In genomic region chr9:134025606-134026541, GRCh38 we compare ENCODE assay signal across 8 cellular contexts. TPM values are rescaled to one million over a fixed set of nuclear protein-coding genes. Genes with fewer than 3 reads are reported as not detected.
A peak's percentile ranks its signal among the peaks of the same experiment; 100 is the strongest.
DNase-seq lines count a peak whose midpoint lies in the region; ATAC-seq and TF ChIP-seq lines count a peak whose summit lies in the region.

No MANE protein-coding gene starts in this region.

- TF ChIP-seq POLR2A in spleen (IDR thresholded peaks at IDR 0.05), result no peak

- in situ Hi-C loops in astrocyte of the spinal cord (cut with HindIII; ENCODE audit: low sequenced_read_pairs), result no loop called here

- peak; percentile 31 for ATAC-seq in GM21360 (IDR thresholded peaks at IDR 0.05; ENCODE audit: unreplicated experiment)

- H3K4me1 ChIP-seq in iPS-20b (ENCODE audit: insufficient read depth, low read length) (no peaks in the 10 kb centered on the region), spleen (peaks cover 4 to 22% (median 15%) of the 10 kb centered on the region in 6 donors)

- TF ChIP-seq CTCF in astrocyte of the spinal cord (IDR thresholded peaks at IDR 0.05; ENCODE audit: low read depth, low read length) (peak; percentile 21), spleen (IDR thresholded peaks at IDR 0.05 in 8 of 11, conservative IDR thresholded peaks at IDR 0.05 in 3 of 11) (peak in 7 of 11 experiments; percentile 17 to 57 (median 21))

- H3K36me3 ChIP-seq in iPS-20b (ENCODE audit: insufficient read depth, low read depth, low read length) (peaks cover 15% of the 10 kb centered on the region), spleen (peaks cover 0 to 35% (median 9%) of the 10 kb centered on the region in 6 donors)

- 16 to 46% (median 20%) methylated on average over 14 to 66 of the region's 66 CpGs for WGBS in spleen, 5 donors

- H3K27me3 ChIP-seq in iPS-20b (ENCODE audit: insufficient read depth, low read length) (no peaks in the 10 kb centered on the region), spleen (replicated peaks in 1 of 7) (no peaks in the 10 kb centered on the region)

- H3K9me3 ChIP-seq in iPS-20b (ENCODE audit: insufficient read depth, low read depth, low read length), result no peaks in the 10 kb centered on the region
- no peaks in the 10 kb centered on the region for H3K9me3 ChIP-seq in spleen

- H3K27ac ChIP-seq in iPS-20b (ENCODE audit: low read length) (no peak overlapping the region), spleen (peak overlapping the region in 7 of 8 donors; percentile 49 to 85 (median 75))

- H3K4me3 ChIP-seq in astrocyte of the spinal cord (ENCODE audit: low read depth, low read length) (peak overlapping the region; percentile 73), iPS-20b (ENCODE audit: low read length) (peak overlapping the region; percentile 84), spleen (peak overlapping the region; percentile 75 to 100 (median 97))

- intact Hi-C loops in spleen (cut with DNase I; ENCODE audit: low total_unique reads), result no loop called here

- H3K9ac ChIP-seq in iPS-20b (ENCODE audit: low read depth, low read length), result peak overlapping the region; percentile 61; the same call in 1 of the 2 replicates

- DNase-seq in DMS114 treated with DMSO at 0.1 percent for 48 hours (lab: John Stamatoyannopoulos, UW; ENCODE audit: unreplicated experiment) (peak; percentile 16), HT-29 (ENCODE audit: low spot score) (peak; percentile 24), T-helper 1 cell (peak in 4 of 5 donors; percentile 30 to 48 (median 38)), astrocyte of the spinal cord (ENCODE audit: low read depth, low spot score) (peak; percentile 42), spleen (no peak), cerebellum (ENCODE audit: low spot score) (no peak)

RNA-seq across cellular contexts. Expression of gene BRD3OS, which starts 0.6 kb away (rescaled TPM):
- 14.2 and 21.0 TPM in 2 replicates for total RNA-seq in HT-29 (2014; rRNA removed; shearing (Covaris generic))
- total RNA-seq in spleen (10 to 100 TPM in 5 of 7 donors, 1 to 10 TPM in 2; 9.5 to 13.2 (median 11.3) TPM), cerebellum (20.0 TPM)
- 10 to 100 TPM in 1 of 3 donors, 1 to 10 TPM in 2; 6.9 to 10.2 (median 9.8) TPM for polyA plus RNA-seq in spleen

RNA-seq across cellular contexts. Expression of gene VAV2, which starts 33.8 kb away (rescaled TPM):
- 19.6 and 20.3 TPM in 2 replicates for total RNA-seq in HT-29 (2014; rRNA removed; shearing (Covaris generic))
- total RNA-seq in spleen (10 to 100 TPM; 17.9 to 39.2 (median 31.3) TPM), cerebellum (16.5 TPM)
- polyA plus RNA-seq in spleen, result 10 to 100 TPM; 14.2 to 25.0 (median 15.0) TPM

RNA-seq across cellular contexts. Expression of gene BRD3, which starts 42.0 kb away (rescaled TPM):
- 15.8 and 21.8 TPM in 2 replicates for total RNA-seq in HT-29 (2014; rRNA removed; shearing (Covaris generic))
- 10 to 100 TPM; 21.3 to 54.0 (median 35.9) TPM for total RNA-seq in spleen
- polyA plus RNA-seq in spleen, result 10 to 100 TPM in 1 of 3 donors, 1 to 10 TPM in 2; 5.9 to 12.6 (median 6.1) TPM
- 20.1 TPM for total RNA-seq in cerebellum

Comparison
In these comparisons a context has a peak if more than half of its experiments do, and no peak if none do; other contexts are left out.
1. DNase-seq: peak in DMS114 treated with DMSO at 0.1 percent for 48 hours (single experiment), HT-29 (single experiment), T-helper 1 cell (4 of 5) and astrocyte of the spinal cord (single experiment); none in spleen (single experiment) and cerebellum (single experiment).
2. Peak in every context shown above with its lines, with median percentiles within 50 percentile points of each other: H3K4me3 ChIP-seq.